ENCODE assay signal across 17 cellular contexts in genomic region chr2:141029424-141030078, GRCh38.
"Had no signal": no experiment of that assay in that cellular context is flagged by ENCODE, and none has a peak within 500 bp of the region (broad histone marks: within the 10 kb centered on the region; RNA-seq: fewer than 3 reads in every experiment).

No MANE protein-coding gene starts in this region.

- H3K79me2 ChIP-seq: hepatocyte had no signal

- H3K4me1 ChIP-seq: adrenal gland, pancreas, upper lobe of left lung had no signal

- H3K36me3 Mint-ChIP-seq: activated naive CD4-positive, alpha-beta T cell treated with anti-CD3 and anti-CD28 coated beads, Interleukin-2, amount 10 ng/mL, durations not matched to agents 7 days and 5 days; T-cell had no signal

- H3K27ac Mint-ChIP-seq: activated naive CD4-positive, alpha-beta T cell treated with anti-CD3 and anti-CD28 coated beads, Interleukin-2, amount 10 ng/mL, durations not matched to agents 7 days and 5 days; activated T-helper 2 cell treated with anti-CD3 and anti-CD28 coated beads, Interferon-gamma antibody, Interleukin-2, Interleukin-4, amounts not matched to agents 10 μg/mL and 5 μg/mL and 100 μg/mL, durations not matched to agents 14 hours and 24 hours and 36 hours; stimulated activated naive CD8-positive, alpha-beta T cell treated with anti-CD3 and anti-CD28 coated beads, Interleukin-15, Interleukin-2, amounts not matched to agents 100 ng/mL and 50 ng/mL, for 24 hours; T-cell had no signal

- ATAC-seq: esophagus mucosa, pancreas, T-cell had no signal

- H3K36me3 ChIP-seq: adrenal gland, cardiac muscle cell, pancreas, upper lobe of left lung had no signal

- H3K9me3 ChIP-seq: adrenal gland, pancreas, upper lobe of left lung had no signal

- H2AFZ ChIP-seq: hepatocyte had no signal

- H3K27ac ChIP-seq: adrenal gland, cardiac muscle cell, dorsolateral prefrontal cortex, hepatocyte, pancreas, SK-N-MC, skin epidermis, upper lobe of left lung had no signal

- H3K4me2 ChIP-seq: hepatocyte had no signal

- H3K27me3 ChIP-seq: adrenal gland, cardiac muscle cell, dorsolateral prefrontal cortex, hepatocyte, pancreas, upper lobe of left lung had no signal

- H3K4me1 Mint-ChIP-seq: activated naive CD4-positive, alpha-beta T cell treated with anti-CD3 and anti-CD28 coated beads, Interleukin-2, amount 10 ng/mL, durations not matched to agents 7 days and 5 days; neural crest cell; T-cell had no signal

- H3K27me3 Mint-ChIP-seq: activated naive CD4-positive, alpha-beta T cell treated with anti-CD3 and anti-CD28 coated beads, Interleukin-2, amount 10 ng/mL, durations not matched to agents 7 days and 5 days; stimulated activated naive CD8-positive, alpha-beta T cell treated with anti-CD3 and anti-CD28 coated beads, Interleukin-15, Interleukin-2, amounts not matched to agents 100 ng/mL and 50 ng/mL, for 24 hours; T-cell had no signal

- DNase-seq: activated CD4-positive, alpha-beta T cell treated with anti-CD3 and anti-CD28 coated beads for 1 hour; activated CD4-positive, alpha-beta T cell treated with anti-CD3 and anti-CD28 coated beads, Interleukin-2, amount 50 U/mL, for 4 hours; activated naive CD4-positive, alpha-beta T cell treated with anti-CD3 and anti-CD28 coated beads, Interleukin-2, amount 10 ng/mL, durations not matched to agents 7 days and 5 days; adrenal gland; pancreas; T-cell; T-helper 9 cell; upper lobe of left lung had no signal

- H3K4me3 ChIP-seq: adrenal gland, cardiac muscle cell, dorsolateral prefrontal cortex, hepatocyte, pancreas, SK-N-MC, skin epidermis, upper lobe of left lung had no signal

- H3K4me3 Mint-ChIP-seq: activated naive CD4-positive, alpha-beta T cell treated with anti-CD3 and anti-CD28 coated beads, Interleukin-2, amount 10 ng/mL, durations not matched to agents 7 days and 5 days; neural crest cell; stimulated activated naive CD8-positive, alpha-beta T cell treated with anti-CD3 and anti-CD28 coated beads, Interleukin-15, Interleukin-2, amounts not matched to agents 100 ng/mL and 50 ng/mL, for 24 hours; T-cell had no signal
